ENCODE assay signal across 8 cellular contexts in the genomic region with DNA sequence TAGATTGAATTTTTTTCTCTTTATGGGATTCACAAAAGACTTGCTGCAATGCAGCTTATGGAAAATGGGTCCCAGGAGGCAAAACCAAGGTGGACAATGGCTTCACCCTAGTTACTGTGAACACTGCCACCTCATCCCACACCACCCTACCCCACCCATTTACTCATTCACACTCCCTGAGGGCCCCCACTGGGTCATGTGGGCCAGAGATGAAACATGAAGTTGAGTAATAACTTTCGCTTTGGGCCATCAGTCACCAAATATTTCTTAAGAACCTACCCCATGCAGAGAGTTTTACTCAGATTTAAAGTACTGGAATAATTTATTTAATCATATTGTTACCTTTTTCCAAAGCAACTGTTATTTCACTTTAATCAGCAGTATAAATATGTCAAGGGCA.
DNase-seq lines count a peak whose midpoint lies in the region; ATAC-seq lines count a peak whose summit lies in the region.

No MANE protein-coding gene starts in this region.

- H3K27ac Mint-ChIP-seq in activated T-cell treated with anti-CD3 and anti-CD28 coated beads, Interleukin-2, amount 50 U/mL, for 24 hours: peak overlapping the region; percentile 42

- peaks cover 34% of the 10 kb centered on the region for H3K27me3 Mint-ChIP-seq in activated T-cell treated with anti-CD3 and anti-CD28 coated beads, Interleukin-2, amount 50 U/mL, for 24 hours

- no peaks in the 10 kb centered on the region for H3K9me3 Mint-ChIP-seq in activated T-cell treated with anti-CD3 and anti-CD28 coated beads, Interleukin-2, amount 50 U/mL, for 24 hours

- peaks cover 23% of the 10 kb centered on the region for H3K4me1 Mint-ChIP-seq in activated T-cell treated with anti-CD3 and anti-CD28 coated beads, Interleukin-2, amount 50 U/mL, for 24 hours (ENCODE audit: low read depth)

- H3K4me3 Mint-ChIP-seq in activated T-cell treated with anti-CD3 and anti-CD28 coated beads, Interleukin-2, amount 50 U/mL, for 24 hours: no peak overlapping the region

- ATAC-seq in HG03095 (IDR thresholded peaks at IDR 0.05; ENCODE audit: unreplicated experiment): peak; percentile 58

- H3K36me3 Mint-ChIP-seq in activated T-cell treated with anti-CD3 and anti-CD28 coated beads, Interleukin-2, amount 50 U/mL, for 24 hours (ENCODE audit: low read depth): no peaks in the 10 kb centered on the region

- no peak for DNase-seq in activated T-cell treated with anti-CD3 and anti-CD28 coated beads, Interleukin-2, amount 50 U/mL, for 24 hours
- DNase-seq in activated T-cell treated with anti-CD3 and anti-CD28 coated beads for 4 hours (no peak), putamen (ENCODE audit: low spot score) (no peak), SW480 (ENCODE audit: low spot score) (no peak), head of caudate nucleus (no peak)
- DNase-seq in activated T-cell treated with anti-CD3 and anti-CD28 coated beads, Interleukin-2, amount 50 U/mL, for 48 hours: peak; percentile 45 to 56
- DNase-seq in stimulated activated CD4-positive, alpha-beta T cell treated with anti-CD3 and anti-CD28 coated beads, Interleukin-4, amount 100 ng/mL, for 48 hours (ENCODE audit: low read depth in 2 of 2): peak; percentile 15 to 26

- intact Hi-C loops in head of caudate nucleus (cut with DNase I): no loop called here

Comparison
In these comparisons a context has a peak if more than half of its experiments do, and no peak if none do; other contexts are left out.
1. DNase-seq: peak in activated T-cell treated with anti-CD3 and anti-CD28 coated beads, Interleukin-2, amount 50 U/mL, for 48 hours (2 of 2) and stimulated activated CD4-positive, alpha-beta T cell treated with anti-CD3 and anti-CD28 coated beads, Interleukin-4, amount 100 ng/mL, for 48 hours (2 of 2); none in activated T-cell treated with anti-CD3 and anti-CD28 coated beads, Interleukin-2, amount 50 U/mL, for 24 hours (single experiment), activated T-cell treated with anti-CD3 and anti-CD28 coated beads for 4 hours (single experiment), putamen (single experiment), SW480 (single experiment) and head of caudate nucleus (0 of 42).